In genomic region chr3:168459229-168459784, GRCh38 we compare ENCODE assay signal across 25 cellular contexts.
DNase-seq lines count a peak whose midpoint lies in the region; ATAC-seq lines count a peak whose summit lies in the region.
"Had no signal": no experiment of that assay in that cellular context is flagged by ENCODE, and none has a peak within 500 bp of the region (broad histone marks: within the 10 kb centered on the region; RNA-seq: fewer than 3 reads in every experiment).

No MANE protein-coding gene starts in this region.

- in situ Hi-C loops in KBM-7 (cut with MboI; ENCODE audit: low pct_unique_long_range_greater_than_20kb, low sequenced_read_pairs): no loop called here

- ATAC-seq in HG02885 (IDR thresholded peaks at IDR 0.05; ENCODE audit: poor library complexity, unreplicated experiment) (peak; percentile 74), HG03045 (IDR thresholded peaks at IDR 0.05; ENCODE audit: unreplicated experiment) (no peak)
- ATAC-seq: activated CD8-positive, alpha-beta T cell treated with anti-CD3 and anti-CD28 coated beads for 36 hours; effector memory CD8-positive, alpha-beta T cell; left lung; stimulated activated naive CD8-positive, alpha-beta T cell treated with anti-CD3 and anti-CD28 coated beads, Interleukin-15, Interleukin-2, amounts not matched to agents 100 U/mL and 50 U/mL, for 24 hours had no signal

- DNase-seq in AG20443 (ENCODE audit: low spot score) (peak; percentile 15), astrocyte of the hippocampus (ENCODE audit: low read depth, low spot score) (peak; percentile 2), inferior parietal cortex (ENCODE audit: extremely low spot score) (peak; percentile 20), KBM-7 (no peak), DMS53 (lab: John Stamatoyannopoulos, UW) (no peak)
- DNase-seq in central memory CD4-positive, alpha-beta T cell: no peak
- DNase-seq: activated CD4-positive, CD25-positive, alpha-beta regulatory T cell; activated CD8-positive, alpha-beta T cell treated with anti-CD3 and anti-CD28 coated beads for 36 hours; activated naive CD4-positive, alpha-beta T cell treated with Interleukin-2 at 50 U/mL for 16 hours; activated T-cell treated with anti-CD3 and anti-CD28 coated beads, Interleukin-2, amount 50 U/mL, for 24 hours; AML-193; effector memory CD8-positive, alpha-beta T cell; EL; esophagus squamous epithelium; HFFc6; left lung; MG63; NCI-H82; nephron progenitor cell; stimulated activated CD4-positive, alpha-beta T cell treated with anti-CD3 and anti-CD28 coated beads, Interleukin-2, amount 100 ng/mL, for 48 hours; stimulated activated naive CD8-positive, alpha-beta T cell treated with anti-CD3 and anti-CD28 coated beads, Interleukin-15, Interleukin-2, amounts not matched to agents 100 U/mL and 50 U/mL, for 24 hours; T-helper 9 cell; transverse colon had no signal

Comparison
In these comparisons a context has a peak if more than half of its experiments do, and no peak if none do; other contexts are left out.
1. DNase-seq: peak in AG20443 (single experiment), astrocyte of the hippocampus (single experiment) and inferior parietal cortex (single experiment); none in KBM-7 (single experiment), central memory CD4-positive, alpha-beta T cell (single experiment) and DMS53 (single experiment).